In genomic region chr12:19933924-19934323, GRCh38 we compare ENCODE assay signal across 10 cellular contexts.
"Had no signal": no experiment of that assay in that cellular context is flagged by ENCODE, and none has a peak within 500 bp of the region (broad histone marks: within the 10 kb centered on the region; RNA-seq: fewer than 3 reads in every experiment).

No MANE protein-coding gene starts in this region.

- H3K4me2 ChIP-seq: GM23338 had no signal

- H3K36me3 ChIP-seq: HAP-1 had no signal

- H3K4me3 Mint-ChIP-seq: GM23338, H9, HFFc6 had no signal

- ATAC-seq: GM23338, HCT116 had no signal

- FAIRE-seq: H1 had no signal

- H3K27ac Mint-ChIP-seq: GM23338, H9, HFFc6 had no signal

- H3K4me1 ChIP-seq: HAP-1 had no signal

- H3K9me3 ChIP-seq: HAP-1 had no signal

- H3K9ac ChIP-seq: GM23248 had no signal

- DNase-seq: GM23248, GOT3, H7, H9, HCEC 1CT, HFFc6 had no signal

- H3K27ac ChIP-seq: GM23248 had no signal

- H2AFZ ChIP-seq: GM23248, GM23338 had no signal

- H3K4me3 ChIP-seq: GM23248, GM23338, HAP-1 had no signal

- H3K4me1 Mint-ChIP-seq: H9 had no signal
